Comparison of ENCODE assay signal across 14 cellular contexts in genomic region chr18:8977166-8977565, GRCh38.
A peak's percentile ranks its signal among the peaks of the same experiment; 100 is the strongest.
DNase-seq lines count a peak whose midpoint lies in the region; TF ChIP-seq lines count a peak whose summit lies in the region.
"Had no signal": no experiment of that assay in that cellular context is flagged by ENCODE, and none has a peak within 500 bp of the region (broad histone marks: within the 10 kb centered on the region; RNA-seq: fewer than 3 reads in every experiment).

No MANE protein-coding gene starts in this region.

- no TSS peak for BruUV-seq in OCI-LY7 (replicated peaks; lab: Mats Ljungman, UMichigan)

- H3K4me2 ChIP-seq in H9 (ENCODE audit: insufficient read depth, insufficient read length, low read length) (no peak overlapping the region), OCI-LY7 (ENCODE audit: low read length) (no peak overlapping the region)
- H3K4me2 ChIP-seq: A549 had no signal

- CTCF ChIA-PET in OCI-LY7 (lab: Charles Lee; ENCODE audit: unreplicated experiment), result no interaction called here

- no peak for TF ChIP-seq EP300 in sigmoid colon (IDR thresholded peaks at IDR 0.05)

- no peak overlapping the region for H2AK5ac ChIP-seq in H9 (ENCODE audit: insufficient read length, low read length)

- no peak overlapping the region for H2AFZ ChIP-seq in H9 (ENCODE audit: low read length)
- H2AFZ ChIP-seq in OCI-LY7 (ENCODE audit: low read length), result peak overlapping the region; percentile 2; the same call in 1 of the 2 replicates

- H3K4me1 Mint-ChIP-seq in H9, result peaks cover 44 to 49% of the 10 kb centered on the region in 2 experiments
- H3K4me1 Mint-ChIP-seq: CD14-positive monocyte had no signal

- no peaks in the 10 kb centered on the region for H3K79me1 ChIP-seq in H9 (ENCODE audit: insufficient read depth, low read depth, low read length, poor library complexity, severe bottlenecking)

- H4K8ac ChIP-seq in H9 (replicated peaks; ENCODE audit: insufficient read length, low read depth, low read length), result no peak overlapping the region

- no peaks in the 10 kb centered on the region for H3K36me3 ChIP-seq in OCI-LY7 (ENCODE audit: insufficient read depth, low read length)
- H3K36me3 ChIP-seq in sigmoid colon, result no peaks in the 10 kb centered on the region
- H3K36me3 ChIP-seq: BE2C had no signal

- no peaks in the 10 kb centered on the region for H3K9me3 ChIP-seq in H9 (ENCODE audit: control insufficient read depth, low read depth, low read length)
- peaks cover 14% of the 10 kb centered on the region; the same call in 1 of the 2 replicates for H3K9me3 ChIP-seq in OCI-LY7 (ENCODE audit: low read length)
- peaks cover 0 to 2% (median 0%) of the 10 kb centered on the region in 4 donors for H3K9me3 ChIP-seq in sigmoid colon
- H3K9me3 ChIP-seq: BE2C had no signal

- H4K20me1 ChIP-seq in H9 (ENCODE audit: control insufficient read depth, insufficient read depth, insufficient read length) (no peaks in the 10 kb centered on the region), OCI-LY7 (ENCODE audit: insufficient read depth, low read length) (no peaks in the 10 kb centered on the region)

- H3K9me3 Mint-ChIP-seq in H9, result peaks cover 6 to 7% of the 10 kb centered on the region in 2 experiments; a peak in 4 of 5 replicates

- H3K27me3 Mint-ChIP-seq in H9 (ENCODE audit: low read depth), result no peaks in the 10 kb centered on the region

- H4K91ac ChIP-seq in H9 (ENCODE audit: insufficient read length, low read depth, low read length), result no peak overlapping the region

- no peak overlapping the region for H3K23ac ChIP-seq in H9 (ENCODE audit: insufficient read length, low read depth, low read length)

- H4K5ac ChIP-seq in H9 (ENCODE audit: insufficient read length, low read depth, low read length), result no peak overlapping the region

- H3K27ac ChIP-seq in H9 (ENCODE audit: insufficient read length, low read depth, low read length), result peak overlapping the region; percentile 64
- peak overlapping the region; percentile 70 for H3K27ac ChIP-seq in OCI-LY7 (ENCODE audit: low read depth, low read length, poor library complexity, severe bottlenecking)
- peak overlapping the region in 3 of 4 donors; percentile 78 to 88 (median 85) for H3K27ac ChIP-seq in sigmoid colon

- no peak overlapping the region for H2BK20ac ChIP-seq in H9 (ENCODE audit: low read depth, low read length, poor library complexity, severe bottlenecking)

- H3K9ac ChIP-seq in H9 (ENCODE audit: extremely low read depth, insufficient read length, low read length), result no peak overlapping the region

- H3K4me3 ChIP-seq in OCI-LY7 (ENCODE audit: low read depth, low read length, poor library complexity, severe bottlenecking) (no peak overlapping the region), sigmoid colon (no peak overlapping the region)
- H3K4me3 ChIP-seq: A549, K562 had no signal

- intact Hi-C loops in OCI-LY7 (cut with micrococcal nuclease; ENCODE audit: unreplicated experiment), result no loop called here
- intact Hi-C loops in sigmoid colon (cut with DNase I), result loop anchor here (5.0 kb wide), 1 partner anchor 225 kb away; no protein-coding TSS in a partner anchor

- no peaks in the 10 kb centered on the region for H3K9me2 ChIP-seq in OCI-LY7 (ENCODE audit: insufficient read depth, low read length)

- no peak overlapping the region for H3K4me3 Mint-ChIP-seq in H9
- H3K4me3 Mint-ChIP-seq: CD14-positive monocyte; CD8-positive, alpha-beta T cell had no signal

- H3K4me1 ChIP-seq in H9 (ENCODE audit: insufficient read depth, low read length), result peaks cover 6% of the 10 kb centered on the region
- peaks cover 61% of the 10 kb centered on the region for H3K4me1 ChIP-seq in OCI-LY7 (ENCODE audit: insufficient read depth, low read length, poor library complexity, severe bottlenecking)
- H3K4me1 ChIP-seq in sigmoid colon, result peaks cover 0 to 74% (median 45%) of the 10 kb centered on the region in 4 donors
- H3K4me1 ChIP-seq: BE2C had no signal

- no peaks in the 10 kb centered on the region for H3K79me2 ChIP-seq in H9 (ENCODE audit: insufficient read depth, low read length)
- no peaks in the 10 kb centered on the region for H3K79me2 ChIP-seq in OCI-LY7 (ENCODE audit: insufficient read depth, low read depth, low read length)

- H2BK5ac ChIP-seq in H9 (ENCODE audit: insufficient read length, low read length), result no peak overlapping the region

- H2BK120ac ChIP-seq in H9 (ENCODE audit: low read depth, low read length, poor library complexity, severe bottlenecking), result no peak overlapping the region

- no peak overlapping the region for H3K18ac ChIP-seq in H9 (ENCODE audit: insufficient read length, low read depth, low read length)

- no peak overlapping the region for H3K14ac ChIP-seq in H9 (ENCODE audit: insufficient read depth, low read length)

- peak overlapping the region; percentile 34 to 83 (median 52); a peak in 5 of 7 replicates for H3K27ac Mint-ChIP-seq in H9
- H3K27ac Mint-ChIP-seq: CD14-positive monocyte; CD8-positive, alpha-beta T cell had no signal

- no peak overlapping the region for H2BK15ac ChIP-seq in H9 (ENCODE audit: low read depth, low read length)

- DNase-seq in H9, result no peak
- DNase-seq in OCI-LY7 (ENCODE audit: low spot score), result no peak
- DNase-seq in sigmoid colon, result no peak
- no peak for DNase-seq in NCI-H524 treated with DMSO at 0.1 percent for 48 hours (lab: John Stamatoyannopoulos, UW)
- no peak for DNase-seq in activated CD8-positive, alpha-beta memory T cell treated with anti-CD3 and anti-CD28 coated beads, Interleukin-2, amount 50 U/mL, for 4 hours
- no peak for DNase-seq in RKO (ENCODE audit: low spot score)
- DNase-seq: BE2C; CD8-positive, alpha-beta T cell; COR-L47; H7; Kasumi-1 had no signal

- TF ChIP-seq POLR2A in sigmoid colon (IDR thresholded peaks at IDR 0.05), result no peak

- H2BK12ac ChIP-seq in H9 (ENCODE audit: insufficient read length, low read depth, low read length), result no peak overlapping the region

- no peaks in the 10 kb centered on the region for H3K27me3 ChIP-seq in H9 (ENCODE audit: insufficient read depth, low read length)
- H3K27me3 ChIP-seq in sigmoid colon, result no peaks in the 10 kb centered on the region
- H3K27me3 ChIP-seq: BE2C had no signal

- H3K23me2 ChIP-seq in H9 (ENCODE audit: insufficient read length, low read depth, low read length, poor library complexity, severe bottlenecking), result no peaks in the 10 kb centered on the region

- H3T11ph ChIP-seq in H9 (ENCODE audit: low read length), result no peak overlapping the region

- POLR2A ChIA-PET in OCI-LY7 (lab: Charles Lee), result interaction anchor here (0.7 kb wide), 1 partner anchor 64 kb away, joined by 3 read pairs; no protein-coding TSS in a partner anchor

- H3K36me3 Mint-ChIP-seq in H9 (ENCODE audit: insufficient read depth in 1 of 3, low read depth in 3 of 3), result peaks cover 0 to 11% (median 0%) of the 10 kb centered on the region in 3 experiments; a peak in 1 of 7 replicates
- H3K36me3 Mint-ChIP-seq: CD14-positive monocyte; CD8-positive, alpha-beta T cell had no signal

- TF ChIP-seq CTCF in H9 (conservative IDR thresholded peaks at IDR 0.05) (no peak), OCI-LY7 (conservative IDR thresholded peaks at IDR 0.05; ENCODE audit: low read length) (no peak), sigmoid colon (IDR thresholded peaks at IDR 0.05) (no peak)

- H3K4ac ChIP-seq in H9 (ENCODE audit: low read depth, low read length), result no peak overlapping the region

- H3K56ac ChIP-seq in H9 (ENCODE audit: insufficient read length, low read depth, low read length), result no peak overlapping the region
